16 cellular contexts compared by ENCODE assay signal in genomic region chr4:11650801-11651596, GRCh38.
DNase-seq lines count a peak whose midpoint lies in the region; ATAC-seq and TF ChIP-seq lines count a peak whose summit lies in the region.
"Had no signal": no experiment of that assay in that cellular context is flagged by ENCODE, and none has a peak within 500 bp of the region (broad histone marks: within the 10 kb centered on the region; RNA-seq: fewer than 3 reads in every experiment).

No MANE protein-coding gene starts in this region.

- DNase-seq in LHCN-M2 (ENCODE audit: low read depth) (peak; percentile 27), astrocyte of the hippocampus (ENCODE audit: low read depth, low spot score) (peak; percentile 51), fibroblast of villous mesenchyme (ENCODE audit: low read depth) (peak; percentile 7), posterior cingulate gyrus (peak in 6 of 10 donors; percentile 27 to 88 (median 32)), T-helper 1 cell (no peak), upper lobe of right lung (no peak), type B pancreatic cell (ENCODE audit: extremely low spot score, unreplicated experiment) (no peak), AML-193 (lab: John Stamatoyannopoulos, UW) (no peak)
- DNase-seq: activated CD4-positive, alpha-beta T cell treated with anti-CD3 and anti-CD28 coated beads for 48 hours; cerebellar nuclear complex; NCI-H1105; NCI-H82; testis had no signal

- TF ChIP-seq CTCF in fibroblast of villous mesenchyme (IDR thresholded peaks at IDR 0.05; ENCODE audit: insufficient read depth, low read depth, low read length) (no peak), upper lobe of right lung (IDR thresholded peaks at IDR 0.05) (no peak), type B pancreatic cell (conservative IDR thresholded peaks at IDR 0.05) (no peak)

- H3K4me1 ChIP-seq in upper lobe of right lung, result no peaks in the 10 kb centered on the region
- H3K4me1 ChIP-seq: SJSA1, testis had no signal

- H3K4me3 ChIP-seq in fibroblast of villous mesenchyme (ENCODE audit: low read depth, low read length) (no peak overlapping the region), upper lobe of right lung (no peak overlapping the region)
- H3K4me3 ChIP-seq: SJSA1 had no signal

- H3K36me3 Mint-ChIP-seq in type B pancreatic cell, result no peaks in the 10 kb centered on the region
- H3K36me3 Mint-ChIP-seq: mesothelial cell of epicardium had no signal

- H3K4me3 Mint-ChIP-seq in type B pancreatic cell, result no peak overlapping the region
- H3K4me3 Mint-ChIP-seq: mesothelial cell of epicardium had no signal

- no peaks in the 10 kb centered on the region for H3K27me3 Mint-ChIP-seq in type B pancreatic cell

- no peaks in the 10 kb centered on the region for H3K9me3 ChIP-seq in upper lobe of right lung
- H3K9me3 ChIP-seq: SJSA1, testis had no signal

- no peak overlapping the region for H3K27ac Mint-ChIP-seq in type B pancreatic cell
- H3K27ac Mint-ChIP-seq: activated T-helper 2 cell treated with anti-CD3 and anti-CD28 coated beads, Interferon-gamma antibody, Interleukin-2, Interleukin-4, amounts not matched to agents 10 μg/mL and 5 μg/mL and 100 μg/mL, durations not matched to agents 14 hours and 24 hours and 36 hours; mesothelial cell of epicardium had no signal

- H3K4me1 Mint-ChIP-seq in type B pancreatic cell (ENCODE audit: unreplicated experiment), result no peaks in the 10 kb centered on the region
- H3K4me1 Mint-ChIP-seq: mesothelial cell of epicardium had no signal

- no peak overlapping the region for H3K27ac ChIP-seq in upper lobe of right lung
- H3K27ac ChIP-seq: SJSA1, testis had no signal

- no peaks in the 10 kb centered on the region for H3K36me3 ChIP-seq in upper lobe of right lung
- H3K36me3 ChIP-seq: SJSA1 had no signal

- no peak for ATAC-seq in upper lobe of right lung

- intact Hi-C loops in posterior cingulate gyrus (cut with DNase I) (no loop called here), upper lobe of right lung (cut with DNase I) (no loop called here)

- H3K27me3 ChIP-seq in upper lobe of right lung, result no peaks in the 10 kb centered on the region
- H3K27me3 ChIP-seq: SJSA1, testis had no signal

- H3K9me3 Mint-ChIP-seq in type B pancreatic cell, result no peaks in the 10 kb centered on the region
- H3K9me3 Mint-ChIP-seq: activated T-helper 2 cell treated with anti-CD3 and anti-CD28 coated beads, Interferon-gamma antibody, Interleukin-2, Interleukin-4, amounts not matched to agents 10 μg/mL and 5 μg/mL and 100 μg/mL, durations not matched to agents 14 hours and 24 hours and 36 hours; mesothelial cell of epicardium had no signal

Comparison
In these comparisons a context has a peak if more than half of its experiments do, and no peak if none do; other contexts are left out.
1. DNase-seq: peak in LHCN-M2 (single experiment), astrocyte of the hippocampus (single experiment), fibroblast of villous mesenchyme (single experiment) and posterior cingulate gyrus (6 of 10); none in T-helper 1 cell (0 of 5), upper lobe of right lung (single experiment), type B pancreatic cell (single experiment) and AML-193 (0 of 2).